Comparison of ENCODE assay signal across 1 cellular context in genomic region chr20:58650776-58651547, GRCh38.
TF ChIP-seq lines count a peak whose summit lies in the region.

Gene STX16, plus strand, starts transcription at chr20:58651283. Its CDS starts 724 bp downstream, at chr20:58652007.

TF ChIP-seq in GM23338, 12 proteins besides CTCF, POLR2A, EP300 and RAD21 (continued from another document):
- TF ChIP-seq ZNF462 (CRISPR knock-in tag; IDR thresholded peaks at IDR 0.05) (no peak), STAT1 (IDR thresholded peaks at IDR 0.05; ENCODE audit: unreplicated experiment) (no peak), EZH2phosphoT487 (IDR thresholded peaks at IDR 0.05; ENCODE audit: unreplicated experiment) (no peak), ZNF114 (CRISPR knock-in tag; IDR thresholded peaks at IDR 0.05) (peak; percentile 94), JUNB (IDR thresholded peaks at IDR 0.05; ENCODE audit: unreplicated experiment) (no peak), EZH2 (IDR thresholded peaks at IDR 0.05; ENCODE audit: low read depth, unreplicated experiment) (no peak), NANOG (IDR thresholded peaks at IDR 0.05; ENCODE audit: borderline replicate concordance) (no peak), ETS1 (IDR thresholded peaks at IDR 0.05) (peak; percentile 62), POLR2AphosphoS5 (IDR thresholded peaks at IDR 0.05; ENCODE audit: low read depth) (peak; percentile 71)
